In the genomic region with DNA sequence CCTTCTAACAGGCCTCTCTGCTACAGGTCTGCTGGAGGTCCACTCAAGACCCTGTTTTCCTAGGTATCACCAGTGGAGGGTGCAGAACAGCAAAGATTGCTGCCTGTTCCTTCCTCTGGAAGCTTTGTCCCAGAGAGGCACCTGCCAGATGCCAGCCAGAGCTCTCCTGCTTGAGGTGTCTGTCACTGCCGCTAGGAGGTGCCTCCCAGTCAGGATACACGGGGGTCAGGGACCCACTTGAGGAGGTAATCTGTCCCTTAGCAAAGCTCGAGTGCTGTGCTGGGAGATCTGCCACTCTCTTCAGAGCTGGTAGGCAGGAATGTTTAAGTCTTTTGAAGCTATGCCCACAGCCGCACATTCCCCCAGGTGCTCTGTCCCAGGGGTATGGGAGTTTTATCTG, we compare ENCODE assay signal across 1 cellular context.
TF ChIP-seq lines count a peak whose summit lies in the region.

No MANE protein-coding gene starts in this region.

TF ChIP-seq in WTC11, 78 proteins besides CTCF, POLR2A, EP300 and RAD21:
- TF ChIP-seq, protein P1, sequence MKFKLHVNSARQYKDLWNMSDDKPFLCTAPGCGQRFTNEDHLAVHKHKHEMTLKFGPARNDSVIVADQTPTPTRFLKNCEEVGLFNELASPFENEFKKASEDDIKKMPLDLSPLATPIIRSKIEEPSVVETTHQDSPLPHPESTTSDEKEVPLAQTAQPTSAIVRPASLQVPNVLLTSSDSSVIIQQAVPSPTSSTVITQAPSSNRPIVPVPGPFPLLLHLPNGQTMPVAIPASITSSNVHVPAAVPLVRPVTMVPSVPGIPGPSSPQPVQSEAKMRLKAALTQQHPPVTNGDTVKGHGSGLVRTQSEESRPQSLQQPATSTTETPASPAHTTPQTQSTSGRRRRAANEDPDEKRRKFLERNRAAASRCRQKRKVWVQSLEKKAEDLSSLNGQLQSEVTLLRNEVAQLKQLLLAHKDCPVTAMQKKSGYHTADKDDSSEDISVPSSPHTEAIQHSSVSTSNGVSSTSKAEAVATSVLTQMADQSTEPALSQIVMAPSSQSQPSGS (CRISPR knock-in tag; IDR thresholded peaks at IDR 0.05; ENCODE audit: borderline replicate concordance, low read depth): no peak
- TF ChIP-seq SOX15 (CRISPR knock-in tag; IDR thresholded peaks at IDR 0.05): no peak
- no peak for TF ChIP-seq OVOL2 (CRISPR knock-in tag; IDR thresholded peaks at IDR 0.05; ENCODE audit: borderline replicate concordance)
- TF ChIP-seq ZBTB21 (CRISPR knock-in tag; IDR thresholded peaks at IDR 0.05; ENCODE audit: borderline replicate concordance): no peak
- TF ChIP-seq RORB (CRISPR knock-in tag; IDR thresholded peaks at IDR 0.05): no peak
- TF ChIP-seq TCF7 (CRISPR knock-in tag; IDR thresholded peaks at IDR 0.05; ENCODE audit: low read depth): no peak
- TF ChIP-seq, protein P2, sequence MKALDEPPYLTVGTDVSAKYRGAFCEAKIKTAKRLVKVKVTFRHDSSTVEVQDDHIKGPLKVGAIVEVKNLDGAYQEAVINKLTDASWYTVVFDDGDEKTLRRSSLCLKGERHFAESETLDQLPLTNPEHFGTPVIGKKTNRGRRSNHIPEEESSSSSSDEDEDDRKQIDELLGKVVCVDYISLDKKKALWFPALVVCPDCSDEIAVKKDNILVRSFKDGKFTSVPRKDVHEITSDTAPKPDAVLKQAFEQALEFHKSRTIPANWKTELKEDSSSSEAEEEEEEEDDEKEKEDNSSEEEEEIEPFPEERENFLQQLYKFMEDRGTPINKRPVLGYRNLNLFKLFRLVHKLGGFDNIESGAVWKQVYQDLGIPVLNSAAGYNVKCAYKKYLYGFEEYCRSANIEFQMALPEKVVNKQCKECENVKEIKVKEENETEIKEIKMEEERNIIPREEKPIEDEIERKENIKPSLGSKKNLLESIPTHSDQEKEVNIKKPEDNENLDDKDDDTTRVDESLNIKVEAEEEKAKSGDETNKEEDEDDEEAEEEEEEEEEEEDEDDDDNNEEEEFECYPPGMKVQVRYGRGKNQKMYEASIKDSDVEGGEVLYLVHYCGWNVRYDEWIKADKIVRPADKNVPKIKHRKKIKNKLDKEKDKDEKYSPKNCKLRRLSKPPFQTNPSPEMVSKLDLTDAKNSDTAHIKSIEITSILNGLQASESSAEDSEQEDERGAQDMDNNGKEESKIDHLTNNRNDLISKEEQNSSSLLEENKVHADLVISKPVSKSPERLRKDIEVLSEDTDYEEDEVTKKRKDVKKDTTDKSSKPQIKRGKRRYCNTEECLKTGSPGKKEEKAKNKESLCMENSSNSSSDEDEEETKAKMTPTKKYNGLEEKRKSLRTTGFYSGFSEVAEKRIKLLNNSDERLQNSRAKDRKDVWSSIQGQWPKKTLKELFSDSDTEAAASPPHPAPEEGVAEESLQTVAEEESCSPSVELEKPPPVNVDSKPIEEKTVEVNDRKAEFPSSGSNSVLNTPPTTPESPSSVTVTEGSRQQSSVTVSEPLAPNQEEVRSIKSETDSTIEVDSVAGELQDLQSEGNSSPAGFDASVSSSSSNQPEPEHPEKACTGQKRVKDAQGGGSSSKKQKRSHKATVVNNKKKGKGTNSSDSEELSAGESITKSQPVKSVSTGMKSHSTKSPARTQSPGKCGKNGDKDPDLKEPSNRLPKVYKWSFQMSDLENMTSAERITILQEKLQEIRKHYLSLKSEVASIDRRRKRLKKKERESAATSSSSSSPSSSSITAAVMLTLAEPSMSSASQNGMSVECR (CRISPR knock-in tag; IDR thresholded peaks at IDR 0.05; ENCODE audit: borderline replicate concordance): no peak
- no peak for TF ChIP-seq JAZF1 (CRISPR knock-in tag; IDR thresholded peaks at IDR 0.05)
- TF ChIP-seq, protein P3, sequence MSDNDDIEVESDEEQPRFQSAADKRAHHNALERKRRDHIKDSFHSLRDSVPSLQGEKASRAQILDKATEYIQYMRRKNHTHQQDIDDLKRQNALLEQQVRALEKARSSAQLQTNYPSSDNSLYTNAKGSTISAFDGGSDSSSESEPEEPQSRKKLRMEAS (CRISPR knock-in tag; IDR thresholded peaks at IDR 0.05): no peak
- TF ChIP-seq HMGA2 (CRISPR knock-in tag; IDR thresholded peaks at IDR 0.05): no peak
- TF ChIP-seq CREB1 (CRISPR knock-in tag; IDR thresholded peaks at IDR 0.05): no peak
- TF ChIP-seq, protein P4, sequence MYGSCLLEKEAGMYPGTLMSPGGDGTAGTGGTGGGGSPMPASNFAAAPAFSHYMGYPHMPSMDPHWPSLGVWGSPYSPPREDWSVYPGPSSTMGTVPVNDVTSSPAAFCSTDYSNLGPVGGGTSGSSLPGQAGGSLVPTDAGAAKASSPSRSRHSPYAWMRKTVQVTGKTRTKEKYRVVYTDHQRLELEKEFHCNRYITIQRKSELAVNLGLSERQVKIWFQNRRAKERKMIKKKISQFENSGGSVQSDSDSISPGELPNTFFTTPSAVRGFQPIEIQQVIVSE (CRISPR knock-in tag; IDR thresholded peaks at IDR 0.05; ENCODE audit: borderline replicate concordance): no peak
- no peak for TF ChIP-seq TEAD4 (CRISPR knock-in tag; IDR thresholded peaks at IDR 0.05)
- TF ChIP-seq, protein P5, sequence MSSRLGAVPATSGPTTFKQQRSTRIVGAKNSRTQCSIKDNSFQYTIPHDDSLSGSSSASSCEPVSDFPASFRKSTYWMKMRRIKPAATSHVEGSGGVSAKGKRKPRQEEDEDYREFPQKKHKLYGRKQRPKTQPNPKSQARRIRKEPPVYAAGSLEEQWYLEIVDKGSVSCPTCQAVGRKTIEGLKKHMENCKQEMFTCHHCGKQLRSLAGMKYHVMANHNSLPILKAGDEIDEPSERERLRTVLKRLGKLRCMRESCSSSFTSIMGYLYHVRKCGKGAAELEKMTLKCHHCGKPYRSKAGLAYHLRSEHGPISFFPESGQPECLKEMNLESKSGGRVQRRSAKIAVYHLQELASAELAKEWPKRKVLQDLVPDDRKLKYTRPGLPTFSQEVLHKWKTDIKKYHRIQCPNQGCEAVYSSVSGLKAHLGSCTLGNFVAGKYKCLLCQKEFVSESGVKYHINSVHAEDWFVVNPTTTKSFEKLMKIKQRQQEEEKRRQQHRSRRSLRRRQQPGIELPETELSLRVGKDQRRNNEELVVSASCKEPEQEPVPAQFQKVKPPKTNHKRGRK (CRISPR knock-in tag; IDR thresholded peaks at IDR 0.05; ENCODE audit: borderline replicate concordance): no peak
- no peak for TF ChIP-seq NR2C2 (CRISPR knock-in tag; IDR thresholded peaks at IDR 0.05)
